Comparison of ENCODE assay signal across 22 cellular contexts in genomic region chr18:9526458-9526857, GRCh38.
"Had no signal": no experiment of that assay in that cellular context is flagged by ENCODE, and none has a peak within 500 bp of the region (broad histone marks: within the 10 kb centered on the region; RNA-seq: fewer than 3 reads in every experiment).

No MANE protein-coding gene starts in this region.

- H3K4me3 Mint-ChIP-seq: naive thymus-derived CD8-positive, alpha-beta T cell; stimulated activated naive B cell treated with anti-CD40 and anti-IgM and Interleukin-4, amounts not matched to agents 10 μg/mL and 1 μg/mL and 100 μg/mL, for 72 hours; stimulated activated naive CD8-positive, alpha-beta T cell treated with anti-CD3 and anti-CD28 coated beads, Interleukin-15, amount 100 ng/mL, for 72 hours had no signal

- H3K27ac ChIP-seq: colonic mucosa, esophagus muscularis mucosa, gastroesophageal sphincter, left ventricle myocardium inferior, neutrophil, right atrium auricular region, sigmoid colon, skin epidermis, testis, tibial nerve had no signal

- H3K27me3 ChIP-seq: colonic mucosa, esophagus muscularis mucosa, gastroesophageal sphincter, neutrophil, right atrium auricular region, sigmoid colon, testis, tibial nerve had no signal

- H3K9me3 ChIP-seq: colonic mucosa, esophagus muscularis mucosa, gastroesophageal sphincter, left ventricle myocardium inferior, neutrophil, right atrium auricular region, sigmoid colon, testis, tibial nerve had no signal

- H3K36me3 ChIP-seq: colonic mucosa had no signal

- H3K27ac Mint-ChIP-seq: stimulated activated naive B cell treated with anti-CD40 and anti-IgM and Interleukin-4, amounts not matched to agents 10 μg/mL and 1 μg/mL and 100 μg/mL, for 72 hours; stimulated activated naive CD8-positive, alpha-beta T cell treated with anti-CD3 and anti-CD28 coated beads, Interleukin-15, amount 100 ng/mL, for 72 hours had no signal

- H3K9me3 Mint-ChIP-seq: stimulated activated naive CD8-positive, alpha-beta T cell treated with anti-CD3 and anti-CD28 coated beads, Interleukin-15, amount 100 ng/mL, for 72 hours had no signal

- ATAC-seq: gastroesophageal sphincter; left cardiac atrium; naive thymus-derived CD8-positive, alpha-beta T cell; stimulated activated naive B cell treated with anti-CD40 and anti-IgM and Interleukin-4, amounts not matched to agents 10 μg/mL and 1 μg/mL and 100 μg/mL, for 72 hours; stimulated activated naive CD8-positive, alpha-beta T cell treated with anti-CD3 and anti-CD28 coated beads, Interleukin-15, amount 100 ng/mL, for 72 hours had no signal

- H3K4me1 ChIP-seq: colonic mucosa, gastroesophageal sphincter, left ventricle myocardium inferior, right atrium auricular region, testis, tibial nerve had no signal

- H3K4me3 ChIP-seq: colonic mucosa, esophagus muscularis mucosa, gastroesophageal sphincter, left ventricle myocardium inferior, lung, right atrium auricular region, sigmoid colon, skin epidermis, testis, tibial nerve had no signal

- H3K27me3 Mint-ChIP-seq: naive thymus-derived CD8-positive, alpha-beta T cell; stimulated activated naive B cell treated with anti-CD40 and anti-IgM and Interleukin-4, amounts not matched to agents 10 μg/mL and 1 μg/mL and 100 μg/mL, for 72 hours; stimulated activated naive CD8-positive, alpha-beta T cell treated with anti-CD3 and anti-CD28 coated beads, Interleukin-15, amount 100 ng/mL, for 72 hours had no signal

- DNase-seq: colonic mucosa; dermis blood vessel endothelial cell; effector CD4-positive, alpha-beta T cell; glutamatergic neuron; islet precursor cell; left cardiac atrium; left ventricle myocardium inferior; naive thymus-derived CD8-positive, alpha-beta T cell; posterior cingulate gyrus; sigmoid colon; stimulated activated CD4-positive, alpha-beta T cell treated with anti-CD3 and anti-CD28 coated beads, Interleukin-2, amount 100 ng/mL, for 24 hours; stimulated activated CD4-positive, alpha-beta T cell treated with anti-CD3 and anti-CD28 coated beads, Interleukin-4, amount 100 ng/mL, for 4 hours; stimulated activated naive B cell treated with anti-CD40 and anti-IgM and Interleukin-4, amounts not matched to agents 10 μg/mL and 1 μg/mL and 100 μg/mL, for 72 hours; stimulated activated naive CD8-positive, alpha-beta T cell treated with anti-CD3 and anti-CD28 coated beads, Interleukin-15, amount 100 ng/mL, for 72 hours; testis had no signal

- H3K4me1 Mint-ChIP-seq: stimulated activated naive B cell treated with anti-CD40 and anti-IgM and Interleukin-4, amounts not matched to agents 10 μg/mL and 1 μg/mL and 100 μg/mL, for 72 hours; stimulated activated naive CD8-positive, alpha-beta T cell treated with anti-CD3 and anti-CD28 coated beads, Interleukin-15, amount 100 ng/mL, for 72 hours had no signal
